18 cellular contexts compared by ENCODE assay signal in the genomic region with DNA sequence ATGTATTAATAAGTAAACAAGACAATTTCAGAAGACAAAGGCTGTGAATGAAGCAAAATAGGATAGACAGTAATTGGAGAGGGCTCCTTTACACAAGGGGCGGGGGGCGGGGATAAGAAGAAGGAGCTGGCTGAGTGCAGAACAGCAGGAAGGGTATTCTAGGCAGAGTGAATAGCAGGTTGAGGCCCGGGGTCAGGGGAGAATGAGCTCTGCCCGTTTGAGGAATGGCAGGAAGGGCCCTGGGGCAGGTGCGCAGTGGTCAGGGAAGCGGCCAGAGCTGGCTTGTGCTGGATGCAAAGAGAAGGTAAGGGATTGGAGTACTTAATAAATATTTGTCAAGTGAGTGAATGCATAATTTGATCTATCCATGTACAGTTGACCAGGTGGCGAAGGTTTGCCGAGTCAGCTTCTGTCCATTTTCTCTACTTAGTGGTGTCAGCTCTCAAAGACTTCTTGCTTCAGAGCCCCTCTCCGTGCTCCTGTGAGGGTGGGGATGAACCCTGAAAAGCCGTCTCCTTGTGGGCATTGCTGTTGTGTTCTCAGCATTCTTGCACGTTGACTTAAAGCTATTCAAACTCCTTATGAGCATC.
A peak's percentile ranks its signal among the peaks of the same experiment; 100 is the strongest.
DNase-seq lines count a peak whose midpoint lies in the region; ATAC-seq and TF ChIP-seq lines count a peak whose summit lies in the region.
"Had no signal": no experiment of that assay in that cellular context is flagged by ENCODE, and none has a peak within 500 bp of the region (broad histone marks: within the 10 kb centered on the region; RNA-seq: fewer than 3 reads in every experiment).

No MANE protein-coding gene starts in this region.

- H3K4me3 Mint-ChIP-seq in WTC11 (no peak overlapping the region), progenitor cell of endocrine pancreas (ENCODE audit: low read depth) (no peak overlapping the region)
- H3K4me3 Mint-ChIP-seq: HFFc6 had no signal

- DNase-seq in NCI-H146 (lab: John Stamatoyannopoulos, UW): peak; percentile 8
- DNase-seq in NCI-H146 treated with DMSO at 0.1 percent for 48 hours (lab: John Stamatoyannopoulos, UW; ENCODE audit: unreplicated experiment): no peak
- DNase-seq in NCI-H69 (lab: John Stamatoyannopoulos, UW): peak; percentile 84
- DNase-seq in WTC11 (ENCODE audit: low spot score): no peak
- no peak for DNase-seq in progenitor cell of endocrine pancreas (ENCODE audit: low spot score, unreplicated experiment)
- DNase-seq in amniotic stem cell (lab: John Stamatoyannopoulos, UW): no peak
- no peak for DNase-seq in mucosa of descending colon
- DNase-seq: Caco-2, DMS53, GDM1, GOT3, HFFc6, Karpas-422, MM.1S, NCI-H1436, NCI-H2107, NCI-H446 treated with DMSO at 0.1 percent for 48 hours had no signal

- H3K36me3 ChIP-seq in mucosa of descending colon (ENCODE audit: low read depth): no peaks in the 10 kb centered on the region

- POLR2A ChIA-PET in WTC11 (lab: Charles Lee): no interaction called here

- peaks cover 15% of the 10 kb centered on the region for H3K4me1 ChIP-seq in mucosa of descending colon (ENCODE audit: low read depth)

- H3K9me3 ChIP-seq in mucosa of descending colon: no peaks in the 10 kb centered on the region

- H3K4me3 ChIP-seq in mucosa of descending colon: no peak overlapping the region

- intact Hi-C loops in mucosa of descending colon (cut with DNase I, micrococcal nuclease): no loop called here

- peaks cover 12% of the 10 kb centered on the region for H3K27me3 Mint-ChIP-seq in WTC11 (ENCODE audit: low read depth)
- H3K27me3 Mint-ChIP-seq in progenitor cell of endocrine pancreas: peaks cover 44% of the 10 kb centered on the region

- TF ChIP-seq CTCF in WTC11 (IDR thresholded peaks at IDR 0.05) (no peak), progenitor cell of endocrine pancreas (IDR thresholded peaks at IDR 0.05; ENCODE audit: unreplicated experiment) (no peak), mucosa of descending colon (IDR thresholded peaks at IDR 0.05) (no peak)

- H3K4me1 Mint-ChIP-seq in WTC11 (peaks cover 16% of the 10 kb centered on the region), progenitor cell of endocrine pancreas (ENCODE audit: low read depth) (peaks cover 4% of the 10 kb centered on the region)

- CTCF ChIA-PET in WTC11 (lab: Charles Lee): interaction anchor here (1.0 to 2.7 kb wide), 9 partner anchors 10 to 318 kb away, joined by 3 to 22 read pairs (median 6); no protein-coding TSS in a partner anchor

- H3K36me3 Mint-ChIP-seq in WTC11 (peaks cover 4% of the 10 kb centered on the region), progenitor cell of endocrine pancreas (ENCODE audit: insufficient read depth) (no peaks in the 10 kb centered on the region)

- ATAC-seq in WTC11 (peak; percentile 48; the same call in 1 of the 2 replicates), HG02884 (IDR thresholded peaks at IDR 0.05; ENCODE audit: unreplicated experiment) (no peak), mucosa of descending colon (no peak)

- H3K9me3 Mint-ChIP-seq in WTC11 (peaks cover 6% of the 10 kb centered on the region), progenitor cell of endocrine pancreas (ENCODE audit: low read depth) (no peaks in the 10 kb centered on the region)

- H3K27ac Mint-ChIP-seq in WTC11: no peak overlapping the region
- H3K27ac Mint-ChIP-seq in progenitor cell of endocrine pancreas: peak overlapping the region; percentile 60
- H3K27ac Mint-ChIP-seq: HFFc6 had no signal

TF ChIP-seq in WTC11, 78 proteins besides CTCF, POLR2A, EP300 and RAD21 (continues in another document):
- TF ChIP-seq, protein P1, sequence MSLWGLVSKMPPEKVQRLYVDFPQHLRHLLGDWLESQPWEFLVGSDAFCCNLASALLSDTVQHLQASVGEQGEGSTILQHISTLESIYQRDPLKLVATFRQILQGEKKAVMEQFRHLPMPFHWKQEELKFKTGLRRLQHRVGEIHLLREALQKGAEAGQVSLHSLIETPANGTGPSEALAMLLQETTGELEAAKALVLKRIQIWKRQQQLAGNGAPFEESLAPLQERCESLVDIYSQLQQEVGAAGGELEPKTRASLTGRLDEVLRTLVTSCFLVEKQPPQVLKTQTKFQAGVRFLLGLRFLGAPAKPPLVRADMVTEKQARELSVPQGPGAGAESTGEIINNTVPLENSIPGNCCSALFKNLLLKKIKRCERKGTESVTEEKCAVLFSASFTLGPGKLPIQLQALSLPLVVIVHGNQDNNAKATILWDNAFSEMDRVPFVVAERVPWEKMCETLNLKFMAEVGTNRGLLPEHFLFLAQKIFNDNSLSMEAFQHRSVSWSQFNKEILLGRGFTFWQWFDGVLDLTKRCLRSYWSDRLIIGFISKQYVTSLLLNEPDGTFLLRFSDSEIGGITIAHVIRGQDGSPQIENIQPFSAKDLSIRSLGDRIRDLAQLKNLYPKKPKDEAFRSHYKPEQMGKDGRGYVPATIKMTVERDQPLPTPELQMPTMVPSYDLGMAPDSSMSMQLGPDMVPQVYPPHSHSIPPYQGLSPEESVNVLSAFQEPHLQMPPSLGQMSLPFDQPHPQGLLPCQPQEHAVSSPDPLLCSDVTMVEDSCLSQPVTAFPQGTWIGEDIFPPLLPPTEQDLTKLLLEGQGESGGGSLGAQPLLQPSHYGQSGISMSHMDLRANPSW (CRISPR knock-in tag; conservative IDR thresholded peaks at IDR 0.05; ENCODE audit: low read depth): no peak
- TF ChIP-seq ZNF423 (CRISPR knock-in tag; IDR thresholded peaks at IDR 0.05) (no peak), ZBTB21 (CRISPR knock-in tag; IDR thresholded peaks at IDR 0.05; ENCODE audit: borderline replicate concordance) (no peak), CREB1 (CRISPR knock-in tag; IDR thresholded peaks at IDR 0.05) (no peak), SMAD4 (CRISPR knock-in tag; IDR thresholded peaks at IDR 0.05) (no peak), ZNF396 (CRISPR knock-in tag; IDR thresholded peaks at IDR 0.05; ENCODE audit: borderline replicate concordance) (no peak), SMAD3 (CRISPR knock-in tag; IDR thresholded peaks at IDR 0.05; ENCODE audit: borderline replicate concordance) (no peak), NFE2L1 (CRISPR knock-in tag; IDR thresholded peaks at IDR 0.05) (no peak), SP1 (CRISPR knock-in tag; conservative IDR thresholded peaks at IDR 0.05) (no peak), GABPB1 (CRISPR knock-in tag; IDR thresholded peaks at IDR 0.05) (no peak), ZNF317 (CRISPR knock-in tag; IDR thresholded peaks at IDR 0.05; ENCODE audit: borderline replicate concordance, low read depth) (no peak), CREM (CRISPR knock-in tag; IDR thresholded peaks at IDR 0.05) (no peak)
- TF ChIP-seq, protein P2, sequence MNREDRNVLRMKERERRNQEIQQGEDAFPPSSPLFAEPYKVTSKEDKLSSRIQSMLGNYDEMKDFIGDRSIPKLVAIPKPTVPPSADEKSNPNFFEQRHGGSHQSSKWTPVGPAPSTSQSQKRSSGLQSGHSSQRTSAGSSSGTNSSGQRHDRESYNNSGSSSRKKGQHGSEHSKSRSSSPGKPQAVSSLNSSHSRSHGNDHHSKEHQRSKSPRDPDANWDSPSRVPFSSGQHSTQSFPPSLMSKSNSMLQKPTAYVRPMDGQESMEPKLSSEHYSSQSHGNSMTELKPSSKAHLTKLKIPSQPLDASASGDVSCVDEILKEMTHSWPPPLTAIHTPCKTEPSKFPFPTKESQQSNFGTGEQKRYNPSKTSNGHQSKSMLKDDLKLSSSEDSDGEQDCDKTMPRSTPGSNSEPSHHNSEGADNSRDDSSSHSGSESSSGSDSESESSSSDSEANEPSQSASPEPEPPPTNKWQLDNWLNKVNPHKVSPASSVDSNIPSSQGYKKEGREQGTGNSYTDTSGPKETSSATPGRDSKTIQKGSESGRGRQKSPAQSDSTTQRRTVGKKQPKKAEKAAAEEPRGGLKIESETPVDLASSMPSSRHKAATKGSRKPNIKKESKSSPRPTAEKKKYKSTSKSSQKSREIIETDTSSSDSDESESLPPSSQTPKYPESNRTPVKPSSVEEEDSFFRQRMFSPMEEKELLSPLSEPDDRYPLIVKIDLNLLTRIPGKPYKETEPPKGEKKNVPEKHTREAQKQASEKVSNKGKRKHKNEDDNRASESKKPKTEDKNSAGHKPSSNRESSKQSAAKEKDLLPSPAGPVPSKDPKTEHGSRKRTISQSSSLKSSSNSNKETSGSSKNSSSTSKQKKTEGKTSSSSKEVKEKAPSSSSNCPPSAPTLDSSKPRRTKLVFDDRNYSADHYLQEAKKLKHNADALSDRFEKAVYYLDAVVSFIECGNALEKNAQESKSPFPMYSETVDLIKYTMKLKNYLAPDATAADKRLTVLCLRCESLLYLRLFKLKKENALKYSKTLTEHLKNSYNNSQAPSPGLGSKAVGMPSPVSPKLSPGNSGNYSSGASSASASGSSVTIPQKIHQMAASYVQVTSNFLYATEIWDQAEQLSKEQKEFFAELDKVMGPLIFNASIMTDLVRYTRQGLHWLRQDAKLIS (CRISPR knock-in tag; IDR thresholded peaks at IDR 0.05; ENCODE audit: borderline replicate concordance): no peak
- TF ChIP-seq, protein P3, sequence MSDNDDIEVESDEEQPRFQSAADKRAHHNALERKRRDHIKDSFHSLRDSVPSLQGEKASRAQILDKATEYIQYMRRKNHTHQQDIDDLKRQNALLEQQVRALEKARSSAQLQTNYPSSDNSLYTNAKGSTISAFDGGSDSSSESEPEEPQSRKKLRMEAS (CRISPR knock-in tag; IDR thresholded peaks at IDR 0.05): no peak
- TF ChIP-seq, protein P4, sequence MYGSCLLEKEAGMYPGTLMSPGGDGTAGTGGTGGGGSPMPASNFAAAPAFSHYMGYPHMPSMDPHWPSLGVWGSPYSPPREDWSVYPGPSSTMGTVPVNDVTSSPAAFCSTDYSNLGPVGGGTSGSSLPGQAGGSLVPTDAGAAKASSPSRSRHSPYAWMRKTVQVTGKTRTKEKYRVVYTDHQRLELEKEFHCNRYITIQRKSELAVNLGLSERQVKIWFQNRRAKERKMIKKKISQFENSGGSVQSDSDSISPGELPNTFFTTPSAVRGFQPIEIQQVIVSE (CRISPR knock-in tag; IDR thresholded peaks at IDR 0.05; ENCODE audit: borderline replicate concordance): no peak
- TF ChIP-seq, protein P5, sequence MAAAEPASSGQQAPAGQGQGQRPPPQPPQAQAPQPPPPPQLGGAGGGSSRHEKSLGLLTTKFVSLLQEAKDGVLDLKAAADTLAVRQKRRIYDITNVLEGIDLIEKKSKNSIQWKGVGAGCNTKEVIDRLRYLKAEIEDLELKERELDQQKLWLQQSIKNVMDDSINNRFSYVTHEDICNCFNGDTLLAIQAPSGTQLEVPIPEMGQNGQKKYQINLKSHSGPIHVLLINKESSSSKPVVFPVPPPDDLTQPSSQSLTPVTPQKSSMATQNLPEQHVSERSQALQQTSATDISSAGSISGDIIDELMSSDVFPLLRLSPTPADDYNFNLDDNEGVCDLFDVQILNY (CRISPR knock-in tag; IDR thresholded peaks at IDR 0.05): no peak
- TF ChIP-seq, protein P6, sequence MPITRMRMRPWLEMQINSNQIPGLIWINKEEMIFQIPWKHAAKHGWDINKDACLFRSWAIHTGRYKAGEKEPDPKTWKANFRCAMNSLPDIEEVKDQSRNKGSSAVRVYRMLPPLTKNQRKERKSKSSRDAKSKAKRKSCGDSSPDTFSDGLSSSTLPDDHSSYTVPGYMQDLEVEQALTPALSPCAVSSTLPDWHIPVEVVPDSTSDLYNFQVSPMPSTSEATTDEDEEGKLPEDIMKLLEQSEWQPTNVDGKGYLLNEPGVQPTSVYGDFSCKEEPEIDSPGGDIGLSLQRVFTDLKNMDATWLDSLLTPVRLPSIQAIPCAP (CRISPR knock-in tag; IDR thresholded peaks at IDR 0.05): no peak

Comparison
In these comparisons a context has a peak if more than half of its experiments do, and no peak if none do; other contexts are left out.
1. DNase-seq: peak in NCI-H146 (single experiment) and NCI-H69 (single experiment); none in NCI-H146 treated with DMSO at 0.1 percent for 48 hours (single experiment), WTC11 (single experiment), progenitor cell of endocrine pancreas (single experiment), amniotic stem cell (single experiment) and mucosa of descending colon (0 of 3).